ENCODE assay signal across 11 cellular contexts in the genomic region with DNA sequence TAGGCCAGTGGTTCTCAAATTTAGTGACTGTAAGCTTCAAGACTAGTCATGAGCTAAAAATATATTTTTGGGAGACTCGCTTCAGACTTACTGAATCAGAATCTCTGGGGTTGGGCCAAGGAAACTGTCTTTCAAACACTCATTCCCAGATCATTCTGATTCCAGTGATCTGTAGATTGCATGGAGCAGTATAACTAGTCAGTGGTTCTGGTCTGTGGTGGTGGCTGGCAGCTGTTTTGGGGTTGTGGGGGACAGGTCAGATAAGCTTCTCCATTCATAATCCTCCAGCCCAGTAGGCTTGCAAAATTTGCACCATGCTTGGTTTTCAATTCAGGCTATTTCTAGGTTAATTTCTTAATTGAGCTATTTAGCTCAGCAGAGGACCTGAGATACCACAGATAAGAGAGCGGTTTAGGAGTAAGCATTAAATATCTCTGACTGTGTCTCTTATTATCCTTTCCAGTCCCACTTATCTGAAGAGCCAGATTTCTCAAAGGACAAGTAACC. TPM values are rescaled to one million over a fixed set of nuclear protein-coding genes. Genes with fewer than 3 reads are reported as not detected.
DNase-seq lines count a peak whose midpoint lies in the region; ATAC-seq and TF ChIP-seq lines count a peak whose summit lies in the region.
"Had no signal": no experiment of that assay in that cellular context is flagged by ENCODE, and none has a peak within 500 bp of the region (broad histone marks: within the 10 kb centered on the region; RNA-seq: fewer than 3 reads in every experiment).

No MANE protein-coding gene starts in this region.

- H3K36me3 ChIP-seq in ascending aorta, result no peaks in the 10 kb centered on the region
- peaks cover 0 to 5% (median 0%) of the 10 kb centered on the region in 3 experiments for H3K36me3 ChIP-seq in naive thymus-derived CD4-positive, alpha-beta T cell (ENCODE audit: control insufficient read depth in 2 of 3, insufficient read depth in 3 of 3, low read length in 3 of 3)

- peaks cover 0 to 2% (median 0%) of the 10 kb centered on the region in 11 donors for H3K9me3 Mint-ChIP-seq in naive thymus-derived CD4-positive, alpha-beta T cell
- H3K9me3 Mint-ChIP-seq: dendritic cell treated with granulocyte-macrophage colony-stimulating factor and Interleukin-4, amounts not matched to agents 40 ng/mL and 50 ng/mL, for 4 days had no signal

- POLR2A ChIA-PET in naive thymus-derived CD4-positive, alpha-beta T cell (lab: Charles Lee), result interaction anchor here (0.6 to 1.3 kb wide), 3 partner anchors 29 to 454 kb away, joined by 3 to 4 read pairs (median 4); a partner anchor contains a TSS

- no peak for ATAC-seq in naive thymus-derived CD4-positive, alpha-beta T cell
- no peak for ATAC-seq in GM18498 (IDR thresholded peaks at IDR 0.05; ENCODE audit: unreplicated experiment)
- no peak for ATAC-seq in HG03139 (IDR thresholded peaks at IDR 0.05; ENCODE audit: unreplicated experiment)

- H3K4me3 Mint-ChIP-seq in naive thymus-derived CD4-positive, alpha-beta T cell, result peak overlapping the region in 5 of 10 donors; percentile 27 to 92 (median 90)
- H3K4me3 Mint-ChIP-seq: dendritic cell treated with granulocyte-macrophage colony-stimulating factor and Interleukin-4, amounts not matched to agents 40 ng/mL and 50 ng/mL, for 4 days had no signal

- no peaks in the 10 kb centered on the region for H3K27me3 ChIP-seq in ascending aorta
- H3K27me3 ChIP-seq in naive thymus-derived CD4-positive, alpha-beta T cell (ENCODE audit: control insufficient read depth in 2 of 2, insufficient read depth in 2 of 2, low read length in 2 of 2), result no peaks in the 10 kb centered on the region

- peak overlapping the region; percentile 72 to 91 for H3K27ac ChIP-seq in ascending aorta
- peak overlapping the region; percentile 6 for H3K27ac ChIP-seq in naive thymus-derived CD4-positive, alpha-beta T cell (ENCODE audit: low read depth, low read length)

- no peaks in the 10 kb centered on the region for H3K27me3 Mint-ChIP-seq in naive thymus-derived CD4-positive, alpha-beta T cell

- intact Hi-C loops in ascending aorta (cut with DNase I), result no loop called here
- intact Hi-C loops in naive thymus-derived CD4-positive, alpha-beta T cell (cut with micrococcal nuclease), result loop anchor here in 1 of 2 donors (5.0 to 10.0 kb wide), 2 partner anchors 70 to 1328 kb away; a partner anchor contains a TSS

- CTCF ChIA-PET in naive thymus-derived CD4-positive, alpha-beta T cell (lab: Charles Lee), result interaction anchor here (1.2 kb wide), 1 partner anchor 24 kb away, joined by 3 read pairs; no protein-coding TSS in a partner anchor

- no peaks in the 10 kb centered on the region for H3K9me3 ChIP-seq in ascending aorta
- no peaks in the 10 kb centered on the region for H3K9me3 ChIP-seq in naive thymus-derived CD4-positive, alpha-beta T cell (ENCODE audit: control insufficient read depth in 2 of 3, low read length in 3 of 3)

- peaks cover 28 to 41% (median 40%) of the 10 kb centered on the region in 7 donors for H3K4me1 Mint-ChIP-seq in naive thymus-derived CD4-positive, alpha-beta T cell

- H3K36me3 Mint-ChIP-seq in naive thymus-derived CD4-positive, alpha-beta T cell, result peaks cover 0 to 2% (median 0%) of the 10 kb centered on the region in 5 donors

- TF ChIP-seq CTCF in AG10803 (conservative IDR thresholded peaks at IDR 0.05; ENCODE audit: low read length) (no peak), ascending aorta (IDR thresholded peaks at IDR 0.05) (no peak)

- H3K4me3 ChIP-seq in AG10803 (ENCODE audit: low read length), result no peak overlapping the region
- no peak overlapping the region for H3K4me3 ChIP-seq in ascending aorta
- H3K4me3 ChIP-seq in naive thymus-derived CD4-positive, alpha-beta T cell (ENCODE audit: low read length), result no peak overlapping the region

- DNase-seq in AG10803 (ENCODE audit: low read depth) (peak; percentile 68), LHCN-M2 (ENCODE audit: low read depth) (peak; percentile 69), ascending aorta (ENCODE audit: low spot score in 2 of 2) (peak in 1 of 2 donors; percentile 73), SIG-M5 treated with dmso at 0.1 percent for 504 hours (lab: John Stamatoyannopoulos, UW; ENCODE audit: unreplicated experiment) (no peak), CD1c-positive myeloid dendritic cell (ENCODE audit: extremely low spot score) (no peak)
- DNase-seq in naive thymus-derived CD4-positive, alpha-beta T cell, result no peak
- DNase-seq: activated T-cell treated with anti-CD3 and anti-CD28 coated beads for 4 hours, SW 1271 had no signal

- H3K27ac Mint-ChIP-seq in naive thymus-derived CD4-positive, alpha-beta T cell, result peak overlapping the region in 8 of 9 donors; percentile 53 to 99 (median 87)
- H3K27ac Mint-ChIP-seq: dendritic cell treated with granulocyte-macrophage colony-stimulating factor and Interleukin-4, amounts not matched to agents 40 ng/mL and 50 ng/mL, for 4 days had no signal

- peaks cover 14 to 31% of the 10 kb centered on the region in 2 donors for H3K4me1 ChIP-seq in ascending aorta
- peaks cover 22 to 31% of the 10 kb centered on the region in 2 donors for H3K4me1 ChIP-seq in naive thymus-derived CD4-positive, alpha-beta T cell (ENCODE audit: control insufficient read depth in 2 of 2, insufficient read depth in 2 of 2, low read length in 2 of 2)

RNA-seq across cellular contexts. Expression of a gene that starts 3.8 kb away (rescaled TPM):
- 9.6 and 11.3 TPM in 2 replicates for total RNA-seq in LHCN-M2 (2014; rRNA removed)
- 4.1 TPM for polyA plus RNA-seq in LHCN-M2 (2012)
- 41.1 TPM for total RNA-seq in ascending aorta
- 10 to 100 TPM; 33.2 to 80.5 (median 68.5) TPM for total RNA-seq in naive thymus-derived CD4-positive, alpha-beta T cell
- 10 to 100 TPM; 33.7 to 35.0 TPM for polyA plus RNA-seq in naive thymus-derived CD4-positive, alpha-beta T cell

Comparison
In these comparisons a context has a peak if more than half of its experiments do, and no peak if none do; other contexts are left out.
1. DNase-seq: peak in AG10803 (single experiment) and LHCN-M2 (single experiment); none in naive thymus-derived CD4-positive, alpha-beta T cell (0 of 9), SIG-M5 treated with dmso at 0.1 percent for 504 hours (single experiment) and CD1c-positive myeloid dendritic cell (single experiment).